Comparison of ENCODE assay signal across 34 cellular contexts in the genomic region with DNA sequence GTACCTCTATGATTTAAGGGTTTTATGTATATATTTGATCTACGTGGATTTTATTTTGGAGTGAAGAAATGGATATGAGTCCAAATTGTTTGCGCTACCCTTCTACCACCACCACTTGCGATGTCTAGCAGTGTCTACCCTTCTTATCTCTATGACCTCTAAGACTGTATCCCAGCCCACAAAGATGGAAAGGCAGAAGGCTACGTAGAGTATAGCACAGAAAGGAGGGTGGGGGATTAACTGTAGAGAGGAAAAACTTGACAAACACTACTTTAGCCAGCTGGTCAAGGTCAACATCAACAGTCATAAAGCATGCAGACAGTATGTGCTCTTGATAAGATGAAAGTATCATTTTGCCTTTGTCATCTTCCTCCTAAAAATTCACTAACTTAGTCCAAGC.
"Had no signal": no experiment of that assay in that cellular context is flagged by ENCODE, and none has a peak within 500 bp of the region (broad histone marks: within the 10 kb centered on the region; RNA-seq: fewer than 3 reads in every experiment).

No MANE protein-coding gene starts in this region.

- ATAC-seq: activated CD8-positive, alpha-beta T cell treated with anti-CD3 and anti-CD28 coated beads for 36 hours; activated T-cell treated with anti-CD3 and anti-CD28 coated beads, Interleukin-2, amount 50 U/mL, for 4 hours; body of pancreas; gastroesophageal sphincter; left cardiac atrium; naive thymus-derived CD8-positive, alpha-beta T cell; sciatic nerve had no signal

- H3K36me3 ChIP-seq: cardiac muscle cell, colonic mucosa, gastroesophageal sphincter, pancreas, prostate gland, thoracic aorta, vagina, WERI-Rb-1 had no signal

- H3K27ac Mint-ChIP-seq: activated CD8-positive, alpha-beta T cell treated with anti-CD3 and anti-CD28 coated beads for 36 hours; activated naive CD8-positive, alpha-beta T cell; naive thymus-derived CD8-positive, alpha-beta T cell; stimulated activated naive CD8-positive, alpha-beta T cell treated with anti-CD3 and anti-CD28 coated beads, Interleukin-15, Interleukin-2, amounts not matched to agents 100 ng/mL and 50 ng/mL, for 24 hours; type B pancreatic cell had no signal

- H3K27ac ChIP-seq: body of pancreas, cardiac muscle cell, colonic mucosa, dorsolateral prefrontal cortex, gastroesophageal sphincter, hepatocyte, pancreas, prostate gland, skin epidermis, thoracic aorta, vagina, WERI-Rb-1 had no signal

- H3K27me3 Mint-ChIP-seq: activated CD8-positive, alpha-beta T cell treated with anti-CD3 and anti-CD28 coated beads for 36 hours; activated naive CD8-positive, alpha-beta T cell; naive thymus-derived CD8-positive, alpha-beta T cell; stimulated activated naive CD8-positive, alpha-beta T cell treated with anti-CD3 and anti-CD28 coated beads, Interleukin-15, Interleukin-2, amounts not matched to agents 100 ng/mL and 50 ng/mL, for 24 hours; type B pancreatic cell had no signal

- H3K4me3 Mint-ChIP-seq: activated CD8-positive, alpha-beta T cell treated with anti-CD3 and anti-CD28 coated beads for 36 hours; activated naive CD8-positive, alpha-beta T cell; activated T-cell treated with anti-CD3 and anti-CD28 coated beads, Interleukin-2, amount 50 U/mL, for 4 hours; neural crest cell; stimulated activated naive CD8-positive, alpha-beta T cell treated with anti-CD3 and anti-CD28 coated beads, Interleukin-15, Interleukin-2, amounts not matched to agents 100 ng/mL and 50 ng/mL, for 24 hours; type B pancreatic cell had no signal

- H3K4me1 ChIP-seq: prostate gland had no signal

- H3K27me3 ChIP-seq: body of pancreas, cardiac muscle cell, colonic mucosa, dorsolateral prefrontal cortex, gastroesophageal sphincter, hepatocyte, pancreas, vagina had no signal

- H2AFZ ChIP-seq: hepatocyte had no signal

- DNase-seq: activated CD4-positive, alpha-beta T cell treated with anti-CD3 and anti-CD28 coated beads, Interleukin-2, amount 50 U/mL, for 1 hour; activated CD4-positive, CD25-positive, alpha-beta regulatory T cell treated with anti-CD3 and anti-CD28 coated beads, Interleukin-2, amount 50 U/mL, for 72 hours; activated CD8-positive, alpha-beta T cell treated with anti-CD3 and anti-CD28 coated beads for 36 hours; activated naive CD4-positive, alpha-beta T cell; activated T-cell treated with anti-CD3 and anti-CD28 coated beads, Interleukin-2, amount 50 U/mL, for 4 hours; aorta; body of pancreas; cerebellar nuclear complex; colonic mucosa; dorsolateral prefrontal cortex; effector memory CD4-positive, alpha-beta T cell; left cardiac atrium; mesenchymal stem cell; naive thymus-derived CD8-positive, alpha-beta T cell; nucleus accumbens; pancreas; retina; stimulated activated CD4-positive, alpha-beta T cell treated with anti-CD3 and anti-CD28 coated beads, Interleukin-12 subunit alpha, Interleukin-12 subunit beta, amount 100 ng/mL, for 4 hours; stimulated activated CD4-positive, alpha-beta T cell treated with anti-CD3 and anti-CD28 coated beads, Interleukin-4, amount 100 ng/mL, for 1 hour; T1000; WERI-Rb-1 had no signal

- H3K9me3 ChIP-seq: body of pancreas, colonic mucosa, gastroesophageal sphincter, pancreas, prostate gland, thoracic aorta, vagina had no signal

- FAIRE-seq: keratinocyte had no signal

- H3K4me3 ChIP-seq: body of pancreas, cardiac muscle cell, colonic mucosa, dorsolateral prefrontal cortex, gastroesophageal sphincter, hepatocyte, pancreas, prostate gland, skin epidermis, thoracic aorta, vagina had no signal

- H3K4me2 ChIP-seq: hepatocyte had no signal

- H3K36me3 Mint-ChIP-seq: activated naive CD8-positive, alpha-beta T cell; naive thymus-derived CD8-positive, alpha-beta T cell; type B pancreatic cell had no signal
